Comparison of ENCODE assay signal across 8 cellular contexts in the genomic region with DNA sequence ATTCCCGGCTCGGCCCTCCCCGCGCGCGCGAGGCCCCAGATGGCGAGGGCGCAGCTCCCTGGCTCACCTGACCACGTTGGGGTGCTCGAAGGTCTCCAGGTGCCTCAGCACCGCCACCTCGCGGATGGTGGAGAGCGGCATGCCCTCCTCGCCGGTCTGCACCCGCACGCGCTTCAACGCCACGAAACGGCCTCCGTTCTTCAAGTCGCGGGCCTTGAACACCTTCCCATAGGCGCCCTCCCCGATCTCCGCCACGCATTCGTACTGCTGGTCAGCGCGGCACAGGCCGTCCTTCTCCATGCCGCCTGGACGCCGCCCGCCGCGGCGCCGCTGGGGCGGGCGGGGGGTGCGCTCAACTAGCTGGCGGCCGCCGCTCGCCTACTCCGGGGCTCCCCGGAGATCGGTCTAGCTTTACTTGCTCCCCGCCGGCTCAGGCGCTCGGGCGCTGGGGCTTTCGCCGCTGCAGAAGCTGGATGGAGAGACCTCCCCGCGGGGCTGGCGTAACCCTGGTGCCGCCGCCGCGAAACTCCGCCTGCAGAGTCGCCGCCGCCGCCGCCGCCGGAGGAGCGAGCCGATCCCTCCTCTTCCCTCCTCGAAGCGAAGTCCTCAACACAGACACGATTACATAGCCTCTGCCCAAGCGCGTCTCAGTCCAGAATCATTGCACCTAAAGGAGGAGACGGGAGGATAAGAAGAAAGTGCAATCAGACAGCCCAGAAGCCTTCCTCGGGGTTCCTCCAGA. TPM values are rescaled to one million over a fixed set of nuclear protein-coding genes. Genes with fewer than 3 reads are reported as not detected.
DNase-seq lines count a peak whose midpoint lies in the region; ATAC-seq and TF ChIP-seq lines count a peak whose summit lies in the region.

No MANE protein-coding gene starts in this region.

- H3K27me3 ChIP-seq in ascending aorta (no peaks in the 10 kb centered on the region), sigmoid colon (no peaks in the 10 kb centered on the region)

- H3K27ac ChIP-seq in ascending aorta (peak overlapping the region; percentile 64 to 91), sigmoid colon (peak overlapping the region; percentile 79 to 97 (median 93))

- no peak for TF ChIP-seq POLR2A in sigmoid colon (IDR thresholded peaks at IDR 0.05)

- H3K36me3 ChIP-seq in ascending aorta (no peaks in the 10 kb centered on the region), sigmoid colon (no peaks in the 10 kb centered on the region)

- peaks cover 0 to 6% of the 10 kb centered on the region in 2 donors for H3K4me1 ChIP-seq in ascending aorta
- peaks cover 0 to 40% (median 27%) of the 10 kb centered on the region in 4 donors for H3K4me1 ChIP-seq in sigmoid colon

- WGBS in sigmoid colon, 2 donors, result 0% methylated on average over 83 of the region's 83 CpGs

- H3K4me3 ChIP-seq in GM12875 (ENCODE audit: low read depth, low read length), result peak overlapping the region; percentile 72
- H3K4me3 ChIP-seq in ascending aorta, result peak overlapping the region; percentile 78 to 97
- peak overlapping the region; percentile 55 to 84 (median 80) for H3K4me3 ChIP-seq in sigmoid colon

- peak; percentile 94 for TF ChIP-seq CTCF in GM12875 (IDR thresholded peaks at IDR 0.05; ENCODE audit: borderline replicate concordance, insufficient read depth, low read depth, low read length)
- peak; percentile 83 to 92 (median 85) for TF ChIP-seq CTCF in ascending aorta (IDR thresholded peaks at IDR 0.05)
- peak; percentile 65 to 89 (median 82) for TF ChIP-seq CTCF in sigmoid colon (IDR thresholded peaks at IDR 0.05)

- DNase-seq in NCI-H1092 treated with DMSO at 0.1 percent for 48 hours (lab: John Stamatoyannopoulos, UW) (peak; percentile 86), T-helper 2 cell (peak; percentile 71 to 93 (median 83)), ascending aorta (ENCODE audit: low spot score in 2 of 2) (peak; percentile 46 to 90), hypothalamus (lab: John Stamatoyannopoulos, UW) (peak in 49 of 51 donors; percentile 23 to 87 (median 65)), sigmoid colon (peak; percentile 91), OCI-M2 (lab: John Stamatoyannopoulos, UW; ENCODE audit: unreplicated experiment) (no peak)

- no peaks in the 10 kb centered on the region for H3K9me3 ChIP-seq in ascending aorta
- H3K9me3 ChIP-seq in sigmoid colon, result no peaks in the 10 kb centered on the region

- ATAC-seq in HG02623 (IDR thresholded peaks at IDR 0.05; ENCODE audit: unreplicated experiment), result peak; percentile 49

- no peak for TF ChIP-seq EP300 in sigmoid colon (IDR thresholded peaks at IDR 0.05)

- intact Hi-C loops in ascending aorta (cut with DNase I), result loop anchor here (1.0 to 10.0 kb wide), 5 partner anchors 42 to 222 kb away; no protein-coding TSS in a partner anchor
- intact Hi-C loops in sigmoid colon (cut with DNase I), result loop anchor here (1.0 to 5.0 kb wide), 4 partner anchors 115 to 306 kb away; a partner anchor contains a TSS

RNA-seq across cellular contexts. Expression of a gene that starts 3.2 kb away (rescaled TPM):
- total RNA-seq in ascending aorta (7.3 TPM), sigmoid colon (10 to 100 TPM; 13.3 to 25.8 (median 19.9) TPM)
- polyA plus RNA-seq in sigmoid colon, result 1 to 10 TPM; 2.4 to 7.1 (median 3.2) TPM
